32 cellular contexts compared by ENCODE assay signal in the genomic region with DNA sequence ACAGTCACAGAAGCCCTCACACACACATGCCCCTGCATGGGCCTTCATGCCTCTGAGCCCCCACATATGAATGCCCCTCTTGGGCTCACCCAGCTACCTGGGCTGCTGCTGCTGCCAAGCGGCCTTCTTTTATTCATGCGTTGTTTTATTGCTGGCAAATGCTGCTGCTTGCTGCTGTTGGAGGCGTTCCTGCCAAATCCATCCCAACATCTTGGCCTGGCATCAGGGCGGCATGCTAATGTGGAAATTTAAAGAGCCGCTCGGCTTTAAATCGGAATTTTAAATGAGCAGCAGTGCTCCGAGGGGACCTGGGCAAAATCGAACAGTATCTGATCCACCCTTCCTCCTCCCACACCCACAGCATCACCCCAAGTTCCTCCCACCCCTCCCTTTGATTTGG. TPM values are rescaled to one million over a fixed set of nuclear protein-coding genes. Genes with fewer than 3 reads are reported as not detected.
"Had no signal": no experiment of that assay in that cellular context is flagged by ENCODE, and none has a peak within 500 bp of the region (broad histone marks: within the 10 kb centered on the region; RNA-seq: fewer than 3 reads in every experiment).

No MANE protein-coding gene starts in this region.

- H3K4me1 Mint-ChIP-seq: activated naive CD8-positive, alpha-beta T cell treated with anti-CD3 and anti-CD28 coated beads, Interleukin-2, amount 50 U/mL, for 24 hours had no signal

- H3K4me3 ChIP-seq: K562, Peyer's patch, SJSA1 had no signal

- DNase-seq: activated CD4-positive, alpha-beta T cell treated with anti-CD3 and anti-CD28 coated beads for 48 hours; activated CD4-positive, alpha-beta T cell treated with anti-CD3 and anti-CD28 coated beads, Interleukin-2, amount 50 U/mL, for 4 hours; activated CD4-positive, CD25-positive, alpha-beta regulatory T cell treated with anti-CD3 and anti-CD28 coated beads, Interleukin-2, amount 50 U/mL, for 72 hours; activated CD8-positive, alpha-beta memory T cell treated with anti-CD3 and anti-CD28 coated beads, Interleukin-2, amount 50 U/mL, for 48 hours; activated CD8-positive, alpha-beta T cell treated with anti-CD3 and anti-CD28 coated beads, Interleukin-2, amount 10 ng/mL, durations not matched to agents 7 days and 5 days; activated naive CD4-positive, alpha-beta T cell treated with anti-CD3 and anti-CD28 coated beads, Interleukin-2, amount 50 U/mL, for 16 hours; activated naive CD8-positive, alpha-beta T cell treated with anti-CD3 and anti-CD28 coated beads, Interleukin-2, amount 50 U/mL, for 24 hours; activated T-cell treated with anti-CD3 and anti-CD28 coated beads, Interleukin-2, amount 50 U/mL, for 1 hour; amniotic stem cell; central memory CD4-positive, alpha-beta T cell; Karpas-422; MM.1S; NCI-H1105; NCI-H1436 treated with DMSO at 0.1 percent for 48 hours; NCI-H1930; NCI-H2171 treated with DMSO at 0.1 percent for 48 hours; NCI-H226; NCI-H510A; NCI-H526 treated with DMSO at 0.1 percent for 48 hours; NCI-H82; Peyer's patch; Right ventricle myocardium superior; SW 1271 had no signal

- ATAC-seq: activated CD8-positive, alpha-beta T cell treated with anti-CD3 and anti-CD28 coated beads, Interleukin-2, amount 10 ng/mL, durations not matched to agents 7 days and 5 days; activated naive CD8-positive, alpha-beta T cell treated with anti-CD3 and anti-CD28 coated beads, Interleukin-2, amount 50 U/mL, for 24 hours; K562; SK-N-SH treated with all-trans-retinoic acid at 6 μM for 48 hours; WTC11 had no signal

- H3K36me3 ChIP-seq: SJSA1 had no signal

- H3K27ac Mint-ChIP-seq: activated CD8-positive, alpha-beta T cell treated with anti-CD3 and anti-CD28 coated beads, Interleukin-2, amount 10 ng/mL, durations not matched to agents 7 days and 5 days; activated naive CD8-positive, alpha-beta T cell treated with anti-CD3 and anti-CD28 coated beads, Interleukin-2, amount 50 U/mL, for 24 hours; T-helper 2 cell treated with Interferon-gamma antibody and Interleukin-4, amounts not matched to agents 5 μg/mL and 100 μg/mL, for 36 hours; WTC11 had no signal

- H3K9me3 ChIP-seq: Peyer's patch, SJSA1 had no signal

- H3K27me3 ChIP-seq: Peyer's patch, SJSA1 had no signal

- H3K27ac ChIP-seq: Peyer's patch, RWPE1, SJSA1 had no signal

- H3K4me3 Mint-ChIP-seq: activated CD8-positive, alpha-beta T cell treated with anti-CD3 and anti-CD28 coated beads, Interleukin-2, amount 10 ng/mL, durations not matched to agents 7 days and 5 days; activated naive CD8-positive, alpha-beta T cell treated with anti-CD3 and anti-CD28 coated beads, Interleukin-2, amount 50 U/mL, for 24 hours; T-helper 2 cell treated with Interferon-gamma antibody and Interleukin-4, amounts not matched to agents 5 μg/mL and 100 μg/mL, for 36 hours; WTC11 had no signal

RNA-seq across cellular contexts. Expression of a gene that starts 39.0 kb away (rescaled TPM):
- total RNA-seq: activated CD8-positive, alpha-beta T cell treated with anti-CD3 and anti-CD28 coated beads, Interleukin-2, amount 10 ng/mL, durations not matched to agents 7 days and 5 days; astrocyte; bronchial epithelial cell; K562; Peyer's patch; Right ventricle myocardium superior; SJSA1; T-helper 1 cell treated with Interleukin-12 subunit alpha and Interleukin-12 subunit beta and Interleukin-4 antibody, amounts not matched to agents 30 ng/mL and 1 ng/mL, for 36 hours; WTC11 had no signal
- polyA plus RNA-seq: K562 had no signal

RNA-seq across cellular contexts. Expression of a gene that starts 58.0 kb away (rescaled TPM):
- total RNA-seq: activated CD8-positive, alpha-beta T cell treated with anti-CD3 and anti-CD28 coated beads, Interleukin-2, amount 10 ng/mL, durations not matched to agents 7 days and 5 days; bronchial epithelial cell; SJSA1; T-helper 1 cell treated with Interleukin-12 subunit alpha and Interleukin-12 subunit beta and Interleukin-4 antibody, amounts not matched to agents 30 ng/mL and 1 ng/mL, for 36 hours had no signal
